ENCODE assay signal across 24 cellular contexts in the genomic region with DNA sequence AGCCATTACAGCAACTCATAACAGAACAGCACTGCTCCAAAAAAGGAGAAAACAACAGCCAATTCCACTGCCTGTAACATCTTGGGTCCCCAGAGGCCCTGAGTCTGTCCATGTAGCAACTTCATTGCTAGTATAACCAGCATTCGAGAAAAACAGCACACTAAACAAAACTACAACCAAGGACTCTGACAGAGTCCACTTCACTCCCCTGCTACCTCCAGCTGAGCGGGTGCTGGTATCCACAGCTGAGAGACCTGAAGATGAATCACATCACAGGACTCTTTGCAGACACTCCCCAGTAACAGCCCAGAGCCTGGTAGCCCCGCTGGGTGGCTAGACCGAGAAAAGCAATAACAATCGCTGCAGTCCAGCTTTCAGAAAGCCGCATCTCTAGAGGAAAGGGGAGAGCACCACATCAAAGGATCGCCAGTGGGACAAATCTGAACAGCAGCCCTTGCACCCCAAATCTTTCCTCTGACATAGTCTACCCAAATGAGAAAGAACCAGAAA. TPM values are rescaled to one million over a fixed set of nuclear protein-coding genes. Genes with fewer than 3 reads are reported as not detected.
DNase-seq lines count a peak whose midpoint lies in the region; ATAC-seq, FAIRE-seq and TF ChIP-seq lines count a peak whose summit lies in the region.
"Had no signal": no experiment of that assay in that cellular context is flagged by ENCODE, and none has a peak within 500 bp of the region (broad histone marks: within the 10 kb centered on the region; RNA-seq: fewer than 3 reads in every experiment).

No MANE protein-coding gene starts in this region.

- H3K4me2 ChIP-seq in HepG2 (ENCODE audit: low read depth, low read length), result no peak overlapping the region

- FAIRE-seq in HepG2 (lab: Jason Lieb, UNC), result no peak

- H3K79me2 ChIP-seq in HepG2 (ENCODE audit: insufficient read depth, low read length), result no peaks in the 10 kb centered on the region

- H3K36me3 ChIP-seq in HepG2 (replicated peaks in 1 of 2; ENCODE audit: control insufficient read depth in 1 of 2, insufficient read depth in 2 of 2, low read length in 2 of 2), result no peaks in the 10 kb centered on the region
- H3K36me3 ChIP-seq in right lobe of liver, result no peaks in the 10 kb centered on the region
- H3K36me3 ChIP-seq in WERI-Rb-1, result no peaks in the 10 kb centered on the region
- H3K36me3 ChIP-seq in esophagus squamous epithelium, result no peaks in the 10 kb centered on the region
- H3K36me3 ChIP-seq: HAP-1 had no signal

- POLR2A ChIA-PET in HepG2 (lab: Yijun Ruan, JAX), result no interaction called here

- TF ChIP-seq RAD21 in HepG2 (CRISPR knock-in tag; IDR thresholded peaks at IDR 0.05), result no peak

- H3K27me3 ChIP-seq in HepG2 (ENCODE audit: control insufficient read depth in 1 of 2, insufficient read depth in 2 of 2, low read length in 2 of 2) (peaks cover 5 to 44% of the 10 kb centered on the region in 2 experiments; a peak in 4 of 5 replicates), right lobe of liver (peaks cover 3 to 5% of the 10 kb centered on the region in 2 donors), WERI-Rb-1 (ENCODE audit: insufficient read depth, low read depth, severe bottlenecking) (no peaks in the 10 kb centered on the region), esophagus squamous epithelium (peaks cover 0 to 59% (median 1%) of the 10 kb centered on the region in 4 donors)

- ATAC-seq in HepG2, result no peak; the same call in 2 of the 3 replicates
- ATAC-seq in right lobe of liver, result no peak
- no peak for ATAC-seq in GM18907 (IDR thresholded peaks at IDR 0.05; ENCODE audit: unreplicated experiment)

- TF ChIP-seq EP300 in HepG2 (IDR thresholded peaks at IDR 0.05; ENCODE audit: low read depth in 2 of 2, low read length in 2 of 2), result no peak
- TF ChIP-seq EP300 in HepG2 (CRISPR knock-in tag; IDR thresholded peaks at IDR 0.05; ENCODE audit: borderline replicate concordance), result no peak

- H4K20me1 ChIP-seq in HepG2 (ENCODE audit: insufficient read depth, low read length), result no peaks in the 10 kb centered on the region

- DNase-seq in HepG2 (ENCODE audit: low spot score) (no peak), right lobe of liver (no peak), WERI-Rb-1 (no peak), kidney tubule cell (ENCODE audit: low spot score) (peak; percentile 16), NCI-H146 treated with DMSO at 0.1 percent for 48 hours (lab: John Stamatoyannopoulos, UW; ENCODE audit: unreplicated experiment) (no peak), esophagus squamous epithelium (lab: John Stamatoyannopoulos, UW) (no peak), mucosa of gallbladder (ENCODE audit: low spot score) (no peak)
- DNase-seq: Calu3; DND-41; Kasumi-1; NCI-H1092 treated with DMSO at 0.1 percent for 48 hours; NCI-H1436; NCI-H187 treated with DMSO at 0.1 percent for 48 hours; NCI-H446; NCI-H526; NCI-H82; NK-92 treated with Interleukin-12 subunit alpha and Interleukin-12 subunit beta, amount 100 ng/mL, for 24 hours; SHP77 had no signal

- no peaks in the 10 kb centered on the region for H3K9me3 ChIP-seq in HepG2 (ENCODE audit: low read length)
- H3K9me3 ChIP-seq in right lobe of liver, result no peaks in the 10 kb centered on the region
- peaks cover 13% of the 10 kb centered on the region for H3K9me3 ChIP-seq in WERI-Rb-1 (ENCODE audit: severe bottlenecking)
- H3K9me3 ChIP-seq in esophagus squamous epithelium, result peaks cover 0 to 7% (median 4%) of the 10 kb centered on the region in 3 donors

- 11% methylated on average over 7 of the region's 7 CpGs for WGBS in HepG2 (ENCODE audit: low lambda C conversion rate)
- WGBS in right lobe of liver (ENCODE audit: insufficient coverage, low coverage, low lambda C conversion rate, missing lambda C conversion rate), result 67% methylated on average over 7 of the region's 7 CpGs
- 73 to 79% methylated on average over 7 of the region's 7 CpGs for WGBS in esophagus squamous epithelium, 2 donors

- in situ Hi-C loops in HepG2 (cut with HindIII; ENCODE audit: extremely low pct_ligation_motif_present, low pct_unique_long_range_greater_than_20kb), result no loop called here

- H2AFZ ChIP-seq in HepG2 (ENCODE audit: low read length), result no peak overlapping the region

- TF ChIP-seq POLR2A in HepG2 (IDR thresholded peaks at IDR 0.05; ENCODE audit: insufficient read depth in 1 of 2, low read depth in 2 of 2, low read length in 2 of 2) (no peak), right lobe of liver (IDR thresholded peaks at IDR 0.05) (no peak), esophagus squamous epithelium (IDR thresholded peaks at IDR 0.05) (no peak)

- no peaks in the 10 kb centered on the region for H3K4me1 ChIP-seq in HepG2 (ENCODE audit: insufficient read depth, low read length)
- no peaks in the 10 kb centered on the region for H3K4me1 ChIP-seq in right lobe of liver
- no peaks in the 10 kb centered on the region for H3K4me1 ChIP-seq in esophagus squamous epithelium
- H3K4me1 ChIP-seq: HAP-1 had no signal

- no TSS peak for BruUV-seq in HepG2 (replicated peaks; lab: Mats Ljungman, UMichigan)

- no peak for TF ChIP-seq CTCF in HepG2 (CRISPR knock-in tag; IDR thresholded peaks at IDR 0.05)
- TF ChIP-seq CTCF in right lobe of liver (IDR thresholded peaks at IDR 0.05), result no peak
- no peak for TF ChIP-seq CTCF in WERI-Rb-1 (IDR thresholded peaks at IDR 0.05; ENCODE audit: low read depth, low read length)
- no peak for TF ChIP-seq CTCF in esophagus squamous epithelium (IDR thresholded peaks at IDR 0.05)

- H3K4me3 ChIP-seq in HepG2 (replicated peaks in 1 of 3; ENCODE audit: insufficient read depth in 1 of 3, low read depth in 2 of 3, low read length in 3 of 3) (no peak overlapping the region), right lobe of liver (no peak overlapping the region), WERI-Rb-1 (ENCODE audit: low read depth, low read length) (no peak overlapping the region), esophagus squamous epithelium (no peak overlapping the region)
- H3K4me3 ChIP-seq: HAP-1 had no signal

- CTCF ChIA-PET in HepG2 (lab: Yijun Ruan, JAX; ENCODE audit: low intra/inter-chr PET ratio, low total read pairs), result no interaction called here

- H3K27ac ChIP-seq in HepG2 (ENCODE audit: extremely low read length, insufficient read depth, low read length) (no peak overlapping the region), right lobe of liver (no peak overlapping the region), WERI-Rb-1 (0 out of 2 replicates have a peak overlapping the region, but pooled peaks have one; percentile 3), esophagus squamous epithelium (no peak overlapping the region)

- no peak overlapping the region for H3K9ac ChIP-seq in HepG2 (ENCODE audit: insufficient read depth, low read depth, low read length)

- intact Hi-C loops in HepG2 (cut with micrococcal nuclease; ENCODE audit: unreplicated experiment), result no loop called here
- intact Hi-C loops in right lobe of liver (cut with DNase I), result no loop called here
- intact Hi-C loops in esophagus squamous epithelium (cut with DNase I), result no loop called here

TF ChIP-seq in HepG2, 621 proteins besides CTCF, POLR2A, EP300 and RAD21:
- no peak for TF ChIP-seq SOX13 (IDR thresholded peaks at IDR 0.05)
- TF ChIP-seq SOX13 (CRISPR knock-in tag; conservative IDR thresholded peaks at IDR 0.05 in 1 of 2, IDR thresholded peaks at IDR 0.05 in 1 of 2), result no peak
- TF ChIP-seq MEIS2 (CRISPR knock-in tag; IDR thresholded peaks at IDR 0.05), result no peak
- TF ChIP-seq, protein P1, sequence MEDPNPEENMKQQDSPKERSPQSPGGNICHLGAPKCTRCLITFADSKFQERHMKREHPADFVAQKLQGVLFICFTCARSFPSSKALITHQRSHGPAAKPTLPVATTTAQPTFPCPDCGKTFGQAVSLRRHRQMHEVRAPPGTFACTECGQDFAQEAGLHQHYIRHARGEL (CRISPR knock-in tag; IDR thresholded peaks at IDR 0.05), result 0 out of 2 replicates have a peak, but pooled peaks have one; percentile 36
- TF ChIP-seq ZNF235 (CRISPR knock-in tag; IDR thresholded peaks at IDR 0.05; ENCODE audit: borderline replicate concordance), result 0 out of 2 replicates have a peak, but pooled peaks have one; percentile 37
- TF ChIP-seq, protein P2, sequence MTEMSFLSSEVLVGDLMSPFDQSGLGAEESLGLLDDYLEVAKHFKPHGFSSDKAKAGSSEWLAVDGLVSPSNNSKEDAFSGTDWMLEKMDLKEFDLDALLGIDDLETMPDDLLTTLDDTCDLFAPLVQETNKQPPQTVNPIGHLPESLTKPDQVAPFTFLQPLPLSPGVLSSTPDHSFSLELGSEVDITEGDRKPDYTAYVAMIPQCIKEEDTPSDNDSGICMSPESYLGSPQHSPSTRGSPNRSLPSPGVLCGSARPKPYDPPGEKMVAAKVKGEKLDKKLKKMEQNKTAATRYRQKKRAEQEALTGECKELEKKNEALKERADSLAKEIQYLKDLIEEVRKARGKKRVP (CRISPR knock-in tag; IDR thresholded peaks at IDR 0.05), result 0 out of 4 replicates have a peak, but pooled peaks of 1 of the 2 experiments have one; percentile 7
- TF ChIP-seq SMAD1 (CRISPR knock-in tag; IDR thresholded peaks at IDR 0.05; ENCODE audit: borderline replicate concordance, low read depth), result no peak

RNA-seq across cellular contexts. Expression of a gene that starts 9.0 kb away (rescaled TPM):
- total RNA-seq in HepG2 (2016; rRNA removed; fragmentation: Illumina TruSeq; extraction: Trizol) (not detected in 2 replicates), right lobe of liver (under 1 TPM in 5 of 6 experiments, not detected in 1; 0.05 to 0.64 (median 0.15) TPM), esophagus squamous epithelium (under 1 TPM in 3 of 4 donors, not detected in 1; 0.04 to 0.95 (median 0.08) TPM), mucosa of gallbladder (1.6 TPM)
- total RNA-seq in HepG2 (2016; cell fraction: cytosol; rRNA removed; fragmentation: Illumina TruSeq; extraction: Trizol; ENCODE audit: low read depth), result not detected in 2 replicates
- total RNA-seq in HepG2 (2016; cell fraction: insoluble cytoplasmic fraction; rRNA removed; fragmentation: Illumina TruSeq; extraction: Trizol), result not detected in 2 replicates
- total RNA-seq in HepG2 (2016; cell fraction: membrane; rRNA removed; fragmentation: Illumina TruSeq; extraction: Trizol), result not detected in 2 replicates
- not detected in 2 replicates for total RNA-seq in HepG2 (2016; cell fraction: nucleus; rRNA removed; fragmentation: Illumina TruSeq; extraction: Trizol)
- polyA plus RNA-seq in HepG2 (2011; rRNA removed), result not detected in 2 replicates
- not detected in 2 replicates for polyA plus RNA-seq in HepG2 (2011; cell fraction: cytosol; rRNA removed)
- not detected in 2 replicates for polyA plus RNA-seq in HepG2 (2011; cell fraction: nucleus; rRNA removed)
- not detected in 2 replicates for polyA plus RNA-seq in HepG2 (2012)
- not detected in 2 replicates for polyA plus RNA-seq in HepG2 (2016; cell fraction: cytosol; fragmentation: Illumina TruSeq; extraction: Trizol; ENCODE audit: low read depth)
- polyA plus RNA-seq in HepG2 (2016; cell fraction: insoluble cytoplasmic fraction; fragmentation: Illumina TruSeq; extraction: Trizol; ENCODE audit: low read depth), result not detected in 2 replicates
- polyA plus RNA-seq in HepG2 (2016; cell fraction: membrane; fragmentation: Illumina TruSeq; extraction: Trizol; ENCODE audit: low read depth), result not detected in 2 replicates
- not detected in 2 replicates for polyA plus RNA-seq in HepG2 (2016; cell fraction: nucleus; fragmentation: Illumina TruSeq; extraction: Trizol; ENCODE audit: insufficient read depth, low read depth)
- polyA minus RNA-seq in HepG2 (2011; rRNA and poly(A)+ RNA removed; ENCODE audit: low replicate concordance), result not detected in 2 replicates
- not detected in 2 replicates for polyA minus RNA-seq in HepG2 (2011; cell fraction: cytosol; rRNA and poly(A)+ RNA removed)
- not detected in 2 replicates for polyA minus RNA-seq in HepG2 (2011; cell fraction: nucleus; rRNA and poly(A)+ RNA removed)
- total RNA-seq: A172, Calu3, M059J, SK-MEL-5 had no signal
- polyA plus RNA-seq: BJ had no signal
